ENCODE assay signal across 10 cellular contexts in the genomic region with DNA sequence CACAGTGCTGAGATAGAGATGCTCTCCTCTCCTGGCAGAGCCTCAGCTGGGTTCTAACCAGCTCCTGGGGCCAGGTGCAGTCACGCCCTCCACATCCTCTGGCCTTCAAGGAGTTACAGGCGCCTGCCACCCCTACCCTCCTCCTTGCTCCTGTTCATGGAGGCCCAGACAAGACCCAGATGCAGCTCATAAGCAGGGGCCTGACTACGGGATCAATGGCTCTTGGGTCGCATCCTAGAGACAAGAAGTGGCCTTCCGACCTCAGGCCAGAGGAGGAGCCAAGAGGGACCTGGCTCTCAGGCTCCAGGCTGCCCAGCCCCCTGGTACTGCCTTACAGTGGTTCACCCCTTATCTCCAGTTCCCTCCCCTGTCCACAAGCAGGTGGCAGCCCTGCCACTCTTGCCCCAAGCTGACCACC. TPM values are rescaled to one million over a fixed set of nuclear protein-coding genes. Genes with fewer than 3 reads are reported as not detected.
DNase-seq lines count a peak whose midpoint lies in the region; ATAC-seq and TF ChIP-seq lines count a peak whose summit lies in the region.
"Had no signal": no experiment of that assay in that cellular context is flagged by ENCODE, and none has a peak within 500 bp of the region (broad histone marks: within the 10 kb centered on the region; RNA-seq: fewer than 3 reads in every experiment).

No MANE protein-coding gene starts in this region.

- 60 to 89% (median 77%) methylated on average over 2 to 5 of the region's 5 CpGs for WGBS in heart left ventricle, 4 donors
- 36 to 53% methylated on average over 5 of the region's 5 CpGs for WGBS in lung, 2 donors
- 70% methylated on average over 5 of the region's 5 CpGs for WGBS in urinary bladder

- peak overlapping the region; percentile 99 for H3K4me3 Mint-ChIP-seq in activated T-cell treated with anti-CD3 and anti-CD28 coated beads, Interleukin-2, amount 50 U/mL, for 4 hours

- ATAC-seq in heart left ventricle, result no peak
- no peak for ATAC-seq in left ventricle myocardium superior
- ATAC-seq in activated T-cell treated with anti-CD3 and anti-CD28 coated beads, Interleukin-2, amount 50 U/mL, for 4 hours, result peak; percentile 29 to 38
- ATAC-seq in lung (ENCODE audit: insufficient read depth, low FRiP score), result no peak

- H3K4me1 ChIP-seq in heart left ventricle (peaks cover 6 to 87% (median 58%) of the 10 kb centered on the region in 12 donors), lung (ENCODE audit: control insufficient read depth in 2 of 2, insufficient read depth in 2 of 2, low read length in 2 of 2) (peaks cover 14 to 39% of the 10 kb centered on the region in 2 donors), urinary bladder (ENCODE audit: insufficient read depth) (no peaks in the 10 kb centered on the region)

- DNase-seq in heart left ventricle (no peak), left ventricle myocardium superior (no peak), lung (ENCODE audit: low spot score) (no peak), RKO (ENCODE audit: low spot score) (no peak), GM19238 (ENCODE audit: insufficient read length, low spot score) (no peak), DMS79 treated with DMSO at 0.1 percent for 48 hours (lab: John Stamatoyannopoulos, UW) (no peak)
- no peak for DNase-seq in activated T-cell treated with anti-CD3 and anti-CD28 coated beads, Interleukin-2, amount 50 U/mL, for 4 hours
- DNase-seq: NCI-H2081 treated with DMSO at 0.1 percent for 48 hours had no signal

- H3K27me3 ChIP-seq in heart left ventricle, result no peaks in the 10 kb centered on the region
- no peaks in the 10 kb centered on the region for H3K27me3 ChIP-seq in lung (ENCODE audit: control insufficient read depth, insufficient read depth)
- H3K27me3 ChIP-seq: cardiac muscle cell had no signal

- H3K27me3 Mint-ChIP-seq in activated T-cell treated with anti-CD3 and anti-CD28 coated beads, Interleukin-2, amount 50 U/mL, for 4 hours (ENCODE audit: low read depth), result no peaks in the 10 kb centered on the region

- peaks cover 49% of the 10 kb centered on the region for H3K4me1 Mint-ChIP-seq in activated T-cell treated with anti-CD3 and anti-CD28 coated beads, Interleukin-2, amount 50 U/mL, for 4 hours (ENCODE audit: low read depth)

- peaks cover 2% of the 10 kb centered on the region for H3K36me3 Mint-ChIP-seq in activated T-cell treated with anti-CD3 and anti-CD28 coated beads, Interleukin-2, amount 50 U/mL, for 4 hours (ENCODE audit: insufficient read depth)

- no peaks in the 10 kb centered on the region for H3K9me3 ChIP-seq in heart left ventricle
- H3K9me3 ChIP-seq in lung (ENCODE audit: control insufficient read depth in 2 of 2, insufficient read depth in 1 of 2, low read length in 1 of 2), result no peaks in the 10 kb centered on the region

- no peak for TF ChIP-seq CTCF in heart left ventricle (IDR thresholded peaks at IDR 0.05)
- no peak for TF ChIP-seq CTCF in lung (IDR thresholded peaks at IDR 0.05; ENCODE audit: control extremely low read depth, extremely low read depth)

- intact Hi-C loops in heart left ventricle (cut with DNase I) (no loop called here), left ventricle myocardium superior (cut with micrococcal nuclease) (no loop called here)

- H3K27ac ChIP-seq in heart left ventricle (peak overlapping the region; percentile 14 to 96 (median 72)), lung (ENCODE audit: low read depth in 1 of 2, low read length in 1 of 2) (peak overlapping the region; percentile 10 to 89), urinary bladder (ENCODE audit: low read depth) (no peak overlapping the region)
- H3K27ac ChIP-seq: cardiac muscle cell had no signal

- peak overlapping the region in 10 of 12 donors; percentile 20 to 77 (median 43) for H3K4me3 ChIP-seq in heart left ventricle
- H3K4me3 ChIP-seq in lung, result peak overlapping the region; percentile 18
- H3K4me3 ChIP-seq in urinary bladder (ENCODE audit: low read depth, low read length), result peak overlapping the region; percentile 36
- H3K4me3 ChIP-seq: cardiac muscle cell had no signal

- no peaks in the 10 kb centered on the region for H3K9me3 Mint-ChIP-seq in activated T-cell treated with anti-CD3 and anti-CD28 coated beads, Interleukin-2, amount 50 U/mL, for 4 hours

- peaks cover 0 to 17% (median 8%) of the 10 kb centered on the region in 9 donors for H3K36me3 ChIP-seq in heart left ventricle
- H3K36me3 ChIP-seq in lung (ENCODE audit: control insufficient read depth in 2 of 2, insufficient read depth in 2 of 2, low read length in 2 of 2), result peaks cover 0 to 10% of the 10 kb centered on the region in 2 donors
- H3K36me3 ChIP-seq in urinary bladder (ENCODE audit: insufficient read depth), result no peaks in the 10 kb centered on the region
- H3K36me3 ChIP-seq: cardiac muscle cell had no signal

- no peak for TF ChIP-seq POLR2A in heart left ventricle (IDR thresholded peaks at IDR 0.05)

RNA-seq across cellular contexts. Expression of gene ARHGAP27, which starts 23.0 kb away (rescaled TPM):
- 10 to 100 TPM; 19.7 to 39.4 (median 25.3) TPM for total RNA-seq in heart left ventricle
- 10 to 100 TPM; 16.3 to 28.2 TPM for polyA plus RNA-seq in heart left ventricle
- total RNA-seq in left ventricle myocardium superior, result 37.3 TPM
- total RNA-seq in activated T-cell treated with anti-CD3 and anti-CD28 coated beads, Interleukin-2, amount 50 U/mL, for 4 hours, result 10 to 100 TPM; 39.8 to 46.0 (median 44.2) TPM
- total RNA-seq in lung, result 10 to 100 TPM; 42.4 to 85.8 TPM
- polyA plus RNA-seq in lung, result 10 to 100 TPM; 56.1 to 67.6 TPM
- 12.9 TPM for total RNA-seq in urinary bladder
- polyA plus RNA-seq in urinary bladder, result 21.8 TPM

Comparison
In these comparisons a context has a peak if more than half of its experiments do, and no peak if none do; other contexts are left out.
1. ATAC-seq: peak in activated T-cell treated with anti-CD3 and anti-CD28 coated beads, Interleukin-2, amount 50 U/mL, for 4 hours (2 of 2); none in heart left ventricle (0 of 4), left ventricle myocardium superior (single experiment) and lung (single experiment).
2. Peak in every context shown above with its lines, with median percentiles within 50 percentile points of each other: H3K4me3 ChIP-seq.